Comparison of ENCODE assay signal across 8 cellular contexts in the genomic region with DNA sequence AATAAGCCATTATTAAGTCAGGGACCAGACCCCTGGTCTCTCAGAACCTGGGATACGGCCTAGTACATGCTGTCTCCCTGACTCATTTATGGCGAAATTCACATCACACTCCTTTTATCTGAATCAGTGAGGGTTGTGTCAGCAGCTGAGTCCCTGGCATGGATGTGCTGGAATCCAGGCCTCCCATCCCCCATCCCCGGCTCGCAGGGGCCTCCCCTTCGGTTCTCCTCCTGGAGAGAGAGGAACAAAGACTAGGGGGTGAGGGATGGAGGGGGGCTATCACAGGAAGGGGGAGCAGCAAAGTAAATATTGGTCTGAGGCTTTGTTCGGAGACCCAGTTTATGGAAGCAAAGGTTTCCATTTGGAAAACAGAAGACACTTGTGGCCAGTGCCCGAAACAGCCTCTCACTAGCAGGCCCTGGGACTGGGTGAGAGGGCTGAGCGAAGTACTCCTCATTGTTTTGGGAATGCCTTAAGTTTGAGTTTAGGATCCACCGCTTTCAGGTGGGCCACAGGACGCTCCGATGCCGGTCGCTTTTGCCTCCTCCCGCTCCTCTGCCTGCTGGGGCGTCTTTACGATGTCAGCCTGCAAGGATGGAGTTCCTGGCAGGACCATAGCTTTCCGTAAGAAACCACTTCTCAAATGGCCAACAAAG.
A peak's percentile ranks its signal among the peaks of the same experiment; 100 is the strongest.
DNase-seq lines count a peak whose midpoint lies in the region; ATAC-seq, FAIRE-seq and TF ChIP-seq lines count a peak whose summit lies in the region.

No MANE protein-coding gene starts in this region.

- H3K27me3 Mint-ChIP-seq in activated T-cell treated with anti-CD3 and anti-CD28 coated beads, Interleukin-2, amount 50 U/mL, for 24 hours: no peaks in the 10 kb centered on the region

- no peak for DNase-seq in activated T-cell treated with anti-CD3 and anti-CD28 coated beads, Interleukin-2, amount 50 U/mL, for 24 hours
- DNase-seq in activated T-cell treated with anti-CD3 and anti-CD28 coated beads for 4 hours: no peak
- DNase-seq in colonic mucosa: peak; percentile 16
- peak; percentile 69 for DNase-seq in kidney tubule cell (ENCODE audit: low spot score)
- peak; percentile 73 for DNase-seq in urothelium cell line (ENCODE audit: low spot score)

- ATAC-seq in HG03442 (IDR thresholded peaks at IDR 0.05; ENCODE audit: unreplicated experiment) (no peak), HG03520 (IDR thresholded peaks at IDR 0.05; ENCODE audit: unreplicated experiment) (no peak), HG02588 (IDR thresholded peaks at IDR 0.05; ENCODE audit: unreplicated experiment) (no peak)

- no peaks in the 10 kb centered on the region for H3K36me3 ChIP-seq in colonic mucosa

- no peak overlapping the region for H3K27ac ChIP-seq in colonic mucosa

- H3K27me3 ChIP-seq in colonic mucosa: no peaks in the 10 kb centered on the region

- no peak for FAIRE-seq in urothelium cell line (lab: Jason Lieb, UNC)

- H3K4me1 ChIP-seq in colonic mucosa: peaks cover 10% of the 10 kb centered on the region

- H3K4me1 Mint-ChIP-seq in activated T-cell treated with anti-CD3 and anti-CD28 coated beads, Interleukin-2, amount 50 U/mL, for 24 hours (ENCODE audit: low read depth): peaks cover 85% of the 10 kb centered on the region

- TF ChIP-seq CTCF in colonic mucosa (IDR thresholded peaks at IDR 0.05): no peak

- peak overlapping the region; percentile 35 for H3K27ac Mint-ChIP-seq in activated T-cell treated with anti-CD3 and anti-CD28 coated beads, Interleukin-2, amount 50 U/mL, for 24 hours

- no peaks in the 10 kb centered on the region for H3K9me3 ChIP-seq in colonic mucosa

- peaks cover 91% of the 10 kb centered on the region for H3K36me3 Mint-ChIP-seq in activated T-cell treated with anti-CD3 and anti-CD28 coated beads, Interleukin-2, amount 50 U/mL, for 24 hours (ENCODE audit: low read depth)

- H3K9ac ChIP-seq in colonic mucosa (ENCODE audit: low read depth in 2 of 2, low read length in 2 of 2): no peak overlapping the region

- peaks cover 3% of the 10 kb centered on the region for H3K9me3 Mint-ChIP-seq in activated T-cell treated with anti-CD3 and anti-CD28 coated beads, Interleukin-2, amount 50 U/mL, for 24 hours

- H3K4me3 ChIP-seq in colonic mucosa: no peak overlapping the region

- intact Hi-C loops in colonic mucosa (cut with DNase I): no loop called here

- H3K4me3 Mint-ChIP-seq in activated T-cell treated with anti-CD3 and anti-CD28 coated beads, Interleukin-2, amount 50 U/mL, for 24 hours: no peak overlapping the region

Comparison
In these comparisons a context has a peak if more than half of its experiments do, and no peak if none do; other contexts are left out.
1. DNase-seq: peak in colonic mucosa (single experiment), kidney tubule cell (single experiment) and urothelium cell line (single experiment); none in activated T-cell treated with anti-CD3 and anti-CD28 coated beads, Interleukin-2, amount 50 U/mL, for 24 hours (single experiment) and activated T-cell treated with anti-CD3 and anti-CD28 coated beads for 4 hours (single experiment).